8 cellular contexts compared by ENCODE assay signal in the genomic region with DNA sequence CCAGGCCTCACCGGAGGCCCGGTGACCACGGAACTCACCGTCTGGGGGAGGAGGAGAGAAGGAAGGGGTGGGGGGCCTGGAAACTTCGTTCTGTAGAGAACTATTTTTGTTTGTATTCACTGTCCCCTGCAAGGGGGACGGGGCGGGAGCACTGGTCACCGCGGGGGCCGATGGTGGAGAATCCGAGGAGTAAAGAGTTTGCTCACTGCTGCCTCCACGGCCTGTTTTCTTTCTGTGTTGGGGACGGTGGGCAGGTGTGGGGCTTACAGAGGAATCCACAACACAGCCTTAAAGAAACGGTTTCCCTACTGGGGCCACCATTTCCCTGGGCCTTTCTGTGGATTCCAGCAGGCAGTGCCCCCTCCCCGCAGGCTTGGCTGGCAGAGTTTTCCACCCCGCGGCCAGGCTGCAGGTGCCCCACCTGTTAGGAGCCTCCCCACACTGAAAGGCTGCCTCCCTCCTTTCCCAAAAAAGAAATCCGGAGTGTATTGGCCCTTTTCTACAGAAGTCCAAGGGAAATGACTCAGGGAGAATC.
DNase-seq lines count a peak whose midpoint lies in the region; ATAC-seq, FAIRE-seq and TF ChIP-seq lines count a peak whose summit lies in the region.

No MANE protein-coding gene starts in this region.

- H2BK12ac ChIP-seq in H1 (ENCODE audit: low read depth, low read length): no peak overlapping the region

- H3K36me3 ChIP-seq in OCI-LY1 (ENCODE audit: insufficient read depth, low read length) (no peaks in the 10 kb centered on the region), H1 (ENCODE audit: control insufficient read depth in 2 of 4, insufficient read depth in 4 of 4, low read length in 3 of 4) (no peaks in the 10 kb centered on the region), ovary (no peaks in the 10 kb centered on the region)

- H2BK20ac ChIP-seq in H1 (ENCODE audit: low read length): no peak overlapping the region

- H2BK15ac ChIP-seq in H1 (ENCODE audit: low read length): no peak overlapping the region

- no peak overlapping the region for H3K27ac ChIP-seq in OCI-LY1 (ENCODE audit: low read depth, low read length, poor library complexity, severe bottlenecking)
- H3K27ac ChIP-seq in H1 (ENCODE audit: low read depth, low read length): no peak overlapping the region
- H3K27ac ChIP-seq in ovary: no peak overlapping the region

- H3K4me1 ChIP-seq in OCI-LY1 (ENCODE audit: insufficient read depth, low read length, severe bottlenecking) (peaks cover 22% of the 10 kb centered on the region), H1 (replicated peaks in 1 of 4; ENCODE audit: control insufficient read depth in 3 of 4, insufficient read depth in 4 of 4, low read length in 3 of 4) (peaks cover 2 to 27% (median 16%) of the 10 kb centered on the region in 4 experiments), ovary (ENCODE audit: insufficient read depth) (peaks cover 5% of the 10 kb centered on the region)

- H2AK5ac ChIP-seq in H1 (ENCODE audit: low read depth, low read length): no peak overlapping the region

- no peak overlapping the region for H3K4ac ChIP-seq in H1 (replicated peaks; ENCODE audit: insufficient read length, low read depth, low read length)

- no peaks in the 10 kb centered on the region for H3K79me2 ChIP-seq in OCI-LY1 (ENCODE audit: insufficient read depth, low read length)
- H3K79me2 ChIP-seq in H1 (ENCODE audit: control insufficient read depth in 1 of 2, insufficient read depth in 2 of 2, low read length in 2 of 2): no peaks in the 10 kb centered on the region

- H2BK5ac ChIP-seq in H1 (ENCODE audit: low read depth, low read length): no peak overlapping the region

- TF ChIP-seq POLR2A in H1 (IDR thresholded peaks at IDR 0.05; ENCODE audit: control extremely low read depth in 1 of 2, low read depth in 2 of 2, low read length in 2 of 2): no peak
- no peak for TF ChIP-seq POLR2A in ovary (IDR thresholded peaks at IDR 0.05)

- no peaks in the 10 kb centered on the region for H3K9me2 ChIP-seq in OCI-LY1 (ENCODE audit: low read depth, low read length)

- H3K27me3 ChIP-seq in OCI-LY1 (ENCODE audit: insufficient read depth, low read length) (peaks cover 4% of the 10 kb centered on the region; the same call in 1 of the 2 replicates), H1 (replicated peaks in 1 of 4; ENCODE audit: control insufficient read depth in 3 of 4, extremely low read depth in 1 of 4, insufficient read depth in 3 of 4, low read length in 3 of 4) (peaks cover 0 to 20% (median 15%) of the 10 kb centered on the region in 4 experiments; a peak in 6 of 7 replicates), ovary (no peaks in the 10 kb centered on the region)

- CTCF ChIA-PET in H1 (lab: Charles Lee; ENCODE audit: partially characterized antibody): interaction anchor here (0.6 to 1.6 kb wide), 7 partner anchors 10 to 1529 kb away, joined by 3 to 12 read pairs (median 3); no protein-coding TSS in a partner anchor

- peak overlapping the region; percentile 71; the same call in 1 of the 2 replicates for H3K18ac ChIP-seq in H1 (ENCODE audit: extremely low read depth, low read length)

- H3K4me3 ChIP-seq in OCI-LY1 (ENCODE audit: low read depth, low read length, poor library complexity, severe bottlenecking) (peak overlapping the region; percentile 56), H1 (ENCODE audit: extremely low read depth in 1 of 4, insufficient read depth in 2 of 4, low read depth in 3 of 4, low read length in 4 of 4) (peak overlapping the region; percentile 55 to 78 (median 56)), ovary (peak overlapping the region; percentile 69)

- H2BK120ac ChIP-seq in H1 (replicated peaks; ENCODE audit: low read depth, low read length): no peak overlapping the region

- intact Hi-C loops in ovary (cut with DNase I): no loop called here
- intact Hi-C loops in posterior vena cava (cut with DNase I): no loop called here

- H3K23ac ChIP-seq in H1 (ENCODE audit: insufficient read length): no peak overlapping the region

- TF ChIP-seq CTCF in OCI-LY1 (IDR thresholded peaks at IDR 0.05; ENCODE audit: low read length) (no peak), H1 (IDR thresholded peaks at IDR 0.05; ENCODE audit: control extremely low read depth in 1 of 3, insufficient read depth in 1 of 3, low read depth in 1 of 3, low read length in 3 of 3) (no peak), ovary (IDR thresholded peaks at IDR 0.05) (no peak)

- FAIRE-seq in H1 (lab: Jason Lieb, UNC): no peak

- H3F3A ChIP-seq in OCI-LY1 (ENCODE audit: insufficient read depth, low read length): no peaks in the 10 kb centered on the region

- H4K8ac ChIP-seq in H1 (ENCODE audit: extremely low read depth, insufficient read depth, low read length): no peak overlapping the region; the same call in 1 of the 2 replicates

- no peak for ATAC-seq in GM18502 (IDR thresholded peaks at IDR 0.05; ENCODE audit: poor library complexity, unreplicated experiment)

- TF ChIP-seq EP300 in H1 (IDR thresholded peaks at IDR 0.05; ENCODE audit: borderline replicate concordance in 1 of 2, low read depth in 2 of 2, low read length in 2 of 2): no peak
- TF ChIP-seq EP300 in ovary (IDR thresholded peaks at IDR 0.05): no peak

- H2AFZ ChIP-seq in OCI-LY1 (ENCODE audit: low read length) (no peak overlapping the region), H1 (ENCODE audit: low read length) (no peak overlapping the region)

- H3K79me1 ChIP-seq in H1 (ENCODE audit: low read depth, low read length): no peaks in the 10 kb centered on the region

- TF ChIP-seq RAD21 in H1 (IDR thresholded peaks at IDR 0.05 in 1 of 2, conservative IDR thresholded peaks at IDR 0.05 in 1 of 2; ENCODE audit: low read depth in 2 of 2, low read length in 2 of 2): no peak

- DNase-seq in ELF-1 (ENCODE audit: low read depth, low spot score): peak; percentile 27
- peak in 1 of 2 experiments; percentile 63 for DNase-seq in H1 (ENCODE audit: low read depth in 1 of 2, low spot score in 2 of 2)
- peak in 1 of 5 donors; percentile 31 for DNase-seq in ovary
- no peak for DNase-seq in posterior vena cava (ENCODE audit: low spot score)
- DNase-seq in C1 segment of cervical spinal cord (lab: John Stamatoyannopoulos, UW): no peak
- no peak for DNase-seq in NCI-H526 treated with DMSO at 0.1 percent for 48 hours (lab: John Stamatoyannopoulos, UW)

- no peak overlapping the region for H4K5ac ChIP-seq in H1 (ENCODE audit: insufficient read length, low read depth, low read length)

- H3K9me3 ChIP-seq in OCI-LY1 (ENCODE audit: low read length) (no peaks in the 10 kb centered on the region), H1 (ENCODE audit: insufficient read depth in 2 of 2, low read depth in 1 of 2, low read length in 1 of 2) (no peaks in the 10 kb centered on the region), ovary (no peaks in the 10 kb centered on the region)

- H3K23me2 ChIP-seq in H1 (ENCODE audit: low read depth, low read length): peaks cover 14% of the 10 kb centered on the region; the same call in 1 of the 2 replicates

- no peaks in the 10 kb centered on the region for H4K20me1 ChIP-seq in OCI-LY1 (ENCODE audit: insufficient read depth, low read length)
- H4K20me1 ChIP-seq in H1 (replicated peaks in 1 of 2; ENCODE audit: control insufficient read depth in 1 of 2, insufficient read depth in 2 of 2, low read length in 2 of 2): peaks cover 2% of the 10 kb centered on the region in 2 experiments

- H4K91ac ChIP-seq in H1 (replicated peaks; ENCODE audit: insufficient read length, low read length): no peak overlapping the region

- H3K4me2 ChIP-seq in OCI-LY1 (ENCODE audit: low read length) (peak overlapping the region; percentile 62), H1 (ENCODE audit: insufficient read depth in 1 of 2, low read depth in 2 of 2, low read length in 2 of 2) (peak overlapping the region; percentile 94 to 97)

- H3K14ac ChIP-seq in H1 (ENCODE audit: insufficient read length): no peak overlapping the region

- H3K9ac ChIP-seq in OCI-LY1 (ENCODE audit: low read length) (peak overlapping the region; percentile 18), H1 (replicated peaks in 1 of 4; ENCODE audit: extremely low read depth in 1 of 4, low read depth in 3 of 4, low read length in 3 of 4) (no peak overlapping the region)

- WGBS in H1 (ENCODE audit: extremely low coverage in 1 of 2, insufficient coverage in 1 of 2, insufficient read length in 1 of 2, insufficient replicate concordance in 2 of 2, low coverage in 1 of 2, low lambda C conversion rate in 2 of 2, missing lambda C conversion rate in 1 of 2), 2 experiments: 13% methylated on average over 16 of the region's 18 CpGs; no CpG with 5 or more reads in 1 of the 2 experiments
- WGBS in ovary, 3 donors: 16 to 18% (median 18%) methylated on average over 18 of the region's 18 CpGs

- no peak overlapping the region for H3K56ac ChIP-seq in H1 (replicated peaks; ENCODE audit: insufficient read length, low read depth, low read length)

- POLR2A ChIA-PET in H1 (lab: Charles Lee; ENCODE audit: partially characterized antibody): no interaction called here

TF ChIP-seq in H1, 55 proteins besides CTCF, POLR2A, EP300 and RAD21:
- TF ChIP-seq RXRA (IDR thresholded peaks at IDR 0.05; ENCODE audit: insufficient read depth, low read depth, low read length): no peak
- 0 out of 2 replicates have a peak, but pooled peaks have one; percentile 14 for TF ChIP-seq BACH1 (IDR thresholded peaks at IDR 0.05; ENCODE audit: low read length)
- 0 out of 2 replicates have a peak, but pooled peaks have one; percentile 38 for TF ChIP-seq SUZ12 (IDR thresholded peaks at IDR 0.05; ENCODE audit: low read length)
- no peak for TF ChIP-seq POU5F1 (IDR thresholded peaks at IDR 0.05; ENCODE audit: low read depth, low read length)
